Comparison of ENCODE assay signal across 9 cellular contexts in genomic region chr17:1227917-1228751, GRCh38. TPM values are rescaled to one million over a fixed set of nuclear protein-coding genes. Genes with fewer than 3 reads are reported as not detected.
A peak's percentile ranks its signal among the peaks of the same experiment; 100 is the strongest.
DNase-seq lines count a peak whose midpoint lies in the region; ATAC-seq and TF ChIP-seq lines count a peak whose summit lies in the region.
"Had no signal": no experiment of that assay in that cellular context is flagged by ENCODE, and none has a peak within 500 bp of the region (broad histone marks: within the 10 kb centered on the region; RNA-seq: fewer than 3 reads in every experiment).

No MANE protein-coding gene starts in this region.

- H3K27me3 ChIP-seq in parathyroid adenoma (ENCODE audit: control insufficient read depth, insufficient read depth, low read length), result no peaks in the 10 kb centered on the region

- peak overlapping the region; percentile 73 for H3K4me2 ChIP-seq in parathyroid adenoma (ENCODE audit: low read length)

- TF ChIP-seq CTCF in epithelial cell of proximal tubule (conservative IDR thresholded peaks at IDR 0.05; ENCODE audit: low read depth, low read length) (no peak), parathyroid adenoma (IDR thresholded peaks at IDR 0.05) (no peak)

- peak; percentile 43 for ATAC-seq in GM21825 (IDR thresholded peaks at IDR 0.05; ENCODE audit: unreplicated experiment)

- no peaks in the 10 kb centered on the region for H3K36me3 ChIP-seq in parathyroid adenoma (ENCODE audit: control insufficient read depth, insufficient read depth, low read length)

- H3K4me1 ChIP-seq in parathyroid adenoma, result peaks cover 6% of the 10 kb centered on the region

- no peaks in the 10 kb centered on the region for H3K79me2 ChIP-seq in parathyroid adenoma

- no peak overlapping the region for H3K27ac ChIP-seq in parathyroid adenoma

- no peaks in the 10 kb centered on the region for H3K9me3 ChIP-seq in parathyroid adenoma (ENCODE audit: control insufficient read depth, low read length)

- peak overlapping the region; percentile 15 for H2AFZ ChIP-seq in parathyroid adenoma

- H3K4me3 ChIP-seq in epithelial cell of proximal tubule (ENCODE audit: low read depth, low read length), result peak overlapping the region; percentile 21
- peak overlapping the region; percentile 47 for H3K4me3 ChIP-seq in parathyroid adenoma (ENCODE audit: low read depth, low read length)

- peak; percentile 19 for DNase-seq in GM03348 (ENCODE audit: low spot score)
- DNase-seq in T-helper 1 cell, result peak in 3 of 5 donors; percentile 13 to 21 (median 14)
- no peak for DNase-seq in epithelial cell of proximal tubule (ENCODE audit: low read depth)
- DNase-seq in NK-92 treated with Interleukin-12 subunit alpha and Interleukin-12 subunit beta, amount 100 ng/mL, for 24 hours (lab: John Stamatoyannopoulos, UW), result no peak
- no peak for DNase-seq in inferior parietal cortex (ENCODE audit: extremely low spot score)
- no peak for DNase-seq in SW480 (ENCODE audit: low spot score)

- no peak overlapping the region for H3K9ac ChIP-seq in parathyroid adenoma

RNA-seq across cellular contexts. Expression of gene BHLHA9, which starts 42.1 kb away (rescaled TPM):
- not detected in 2 replicates for total RNA-seq in epithelial cell of proximal tubule
- total RNA-seq: dermis microvascular lymphatic vessel endothelial cell had no signal

RNA-seq across cellular contexts. Expression of gene ABR, which starts 48.4 kb away (rescaled TPM):
- 111 and 195 TPM in 2 replicates for total RNA-seq in epithelial cell of proximal tubule

RNA-seq across cellular contexts. Expression of gene TRARG1, which starts 51.3 kb away (rescaled TPM):
- total RNA-seq in epithelial cell of proximal tubule, result not detected in 2 replicates
- total RNA-seq: dermis microvascular lymphatic vessel endothelial cell had no signal

Comparison
In these comparisons a context has a peak if more than half of its experiments do, and no peak if none do; other contexts are left out.
1. DNase-seq: peak in GM03348 (single experiment) and T-helper 1 cell (3 of 5); none in epithelial cell of proximal tubule (single experiment), NK-92 treated with Interleukin-12 subunit alpha and Interleukin-12 subunit beta, amount 100 ng/mL, for 24 hours (single experiment), inferior parietal cortex (single experiment) and SW480 (single experiment).